15 cellular contexts compared by ENCODE assay signal in genomic region chr11:2909145-2909914, GRCh38. TPM values are rescaled to one million over a fixed set of nuclear protein-coding genes. Genes with fewer than 3 reads are reported as not detected.
"Had no signal": no experiment of that assay in that cellular context is flagged by ENCODE, and none has a peak within 500 bp of the region (broad histone marks: within the 10 kb centered on the region; RNA-seq: fewer than 3 reads in every experiment).

No MANE protein-coding gene starts in this region.

- ATAC-seq: activated naive CD4-positive, alpha-beta T cell treated with anti-CD3 and anti-CD28 coated beads, Interleukin-2, amount 50 U/mL, for 72 hours; naive thymus-derived CD4-positive, alpha-beta T cell had no signal

- H3K9me3 Mint-ChIP-seq: activated B cell treated with CpG ODN at 0.5 μM for 24 hours; activated naive CD4-positive, alpha-beta T cell treated with anti-CD3 and anti-CD28 coated beads, Interleukin-2, amount 50 U/mL, for 72 hours had no signal

- H3K4me3 Mint-ChIP-seq: activated B cell treated with CpG ODN at 0.5 μM for 24 hours; naive thymus-derived CD4-positive, alpha-beta T cell; T-helper 1 cell treated with Interleukin-12 subunit alpha and Interleukin-12 subunit beta and Interleukin-4 antibody, amounts not matched to agents 30 μg/mL and 1 μg/mL, for 36 hours had no signal

- FAIRE-seq: endometrium, keratinocyte had no signal

- H3K27me3 Mint-ChIP-seq: activated B cell treated with CpG ODN at 0.5 μM for 24 hours; naive thymus-derived CD4-positive, alpha-beta T cell had no signal

- H3K27ac Mint-ChIP-seq: activated B cell treated with CpG ODN at 0.5 μM for 24 hours; naive thymus-derived CD4-positive, alpha-beta T cell; T-helper 1 cell treated with Interleukin-12 subunit alpha and Interleukin-12 subunit beta and Interleukin-4 antibody, amounts not matched to agents 30 μg/mL and 1 μg/mL, for 36 hours had no signal

- DNase-seq: activated B cell treated with CpG ODN at 0.5 μM for 24 hours; activated CD4-positive, alpha-beta T cell treated with anti-CD3 and anti-CD28 coated beads, Interleukin-2, amount 50 U/mL, for 1 hour; amniotic stem cell; esophagus squamous epithelium; head of caudate nucleus; naive thymus-derived CD4-positive, alpha-beta T cell; retina; SK-N-SH; stimulated activated CD4-positive, alpha-beta T cell treated with anti-CD3 and anti-CD28 coated beads, Interleukin-1b, Interleukin-23, amount 100 ng/mL, for 48 hours; stimulated activated naive CD4-positive, alpha-beta T cell had no signal

RNA-seq across cellular contexts. Expression of gene PHLDA2, which starts 19.9 kb away (rescaled TPM):
- total RNA-seq: temporal lobe had no signal
